8 cellular contexts compared by ENCODE assay signal in the genomic region with DNA sequence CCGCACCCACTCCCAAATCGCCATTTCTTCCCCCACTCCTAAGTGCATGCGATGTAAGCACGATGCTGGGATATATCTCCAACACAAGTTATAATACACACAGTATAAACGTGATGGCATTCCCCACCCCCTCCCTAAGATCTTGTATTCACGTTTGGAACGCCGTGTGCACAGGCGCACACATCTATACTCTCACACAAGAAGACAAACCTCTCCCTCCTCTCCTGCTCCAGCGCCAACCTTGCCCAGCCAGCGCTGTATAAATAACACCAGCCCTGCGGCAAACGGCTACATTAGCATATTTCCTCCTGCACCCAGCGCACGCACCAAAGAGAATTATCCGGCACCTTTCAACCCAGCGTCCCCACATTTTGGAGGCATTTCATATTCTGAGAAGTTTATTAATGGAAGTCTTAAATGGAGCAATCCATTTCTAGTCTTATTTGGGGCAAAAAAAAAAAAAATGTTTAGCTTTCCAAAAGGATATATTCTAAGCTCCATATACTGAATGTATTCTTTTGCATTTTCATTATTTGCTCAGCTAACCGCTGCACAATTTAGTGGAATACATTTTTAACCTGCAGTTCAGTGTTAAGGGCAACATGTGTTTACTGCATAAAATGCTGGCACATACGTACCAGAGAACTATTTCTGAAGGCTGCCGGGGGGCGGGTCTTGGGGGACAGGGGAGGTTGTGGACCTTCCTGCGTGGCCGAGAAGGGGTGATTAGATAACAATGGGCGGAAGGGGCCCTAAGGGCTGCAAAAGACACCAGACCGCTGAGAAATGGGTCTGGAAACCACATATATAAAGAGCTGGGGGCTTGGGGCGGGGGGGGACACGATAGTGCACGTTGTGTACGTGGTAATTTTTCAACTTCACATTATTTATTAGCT. TPM values are rescaled to one million over a fixed set of nuclear protein-coding genes. Genes with fewer than 3 reads are reported as not detected.
DNase-seq lines count a peak whose midpoint lies in the region; ATAC-seq, FAIRE-seq and TF ChIP-seq lines count a peak whose summit lies in the region.

No MANE protein-coding gene starts in this region.

- no peak overlapping the region for H3K27ac ChIP-seq in PC-3 (ENCODE audit: low read length)
- H3K27ac ChIP-seq in smooth muscle cell (ENCODE audit: low read depth): no peak overlapping the region

- DNase-seq in NCI-H524 (lab: John Stamatoyannopoulos, UW) (peak; percentile 23 to 60), NCI-H524 treated with DMSO at 0.1 percent for 48 hours (lab: John Stamatoyannopoulos, UW) (no peak), PC-3 (peak; percentile 69), bronchial epithelial cell (ENCODE audit: low read depth) (peak; percentile 67), kidney tubule cell (ENCODE audit: low spot score) (peak; percentile 40), smooth muscle cell (lab: John Stamatoyannopoulos, UW; ENCODE audit: unreplicated experiment) (no peak)

- no peak for TF ChIP-seq CTCF in PC-3 (conservative IDR thresholded peaks at IDR 0.05; ENCODE audit: low read depth, low read length)
- no peak for TF ChIP-seq CTCF in bronchial epithelial cell (IDR thresholded peaks at IDR 0.05; ENCODE audit: insufficient read depth, low read length, severe bottlenecking)
- TF ChIP-seq CTCF in smooth muscle cell (IDR thresholded peaks at IDR 0.05; ENCODE audit: borderline replicate concordance, insufficient read depth, poor library complexity, severe bottlenecking): no peak

- H2AFZ ChIP-seq in PC-3 (ENCODE audit: low read length) (peak overlapping the region; percentile 95), smooth muscle cell (ENCODE audit: low read depth) (no peak overlapping the region)

- H3K4me1 ChIP-seq in PC-3 (ENCODE audit: insufficient read depth, low read length): peaks cover 18% of the 10 kb centered on the region
- peaks cover 16% of the 10 kb centered on the region for H3K4me1 ChIP-seq in smooth muscle cell (ENCODE audit: low read depth)

- no TSS peak for BruUV-seq in PC-3 (replicated peaks; lab: Mats Ljungman, UMichigan)

- H4K20me1 ChIP-seq in PC-3 (ENCODE audit: low read length) (0 out of 2 replicates have a peak, but pooled peaks cover 5% of the 10 kb centered on the region), smooth muscle cell (ENCODE audit: low read depth) (no peaks in the 10 kb centered on the region)

- no peaks in the 10 kb centered on the region for H3K9me3 ChIP-seq in PC-3 (ENCODE audit: low read length)
- no peaks in the 10 kb centered on the region for H3K9me3 ChIP-seq in smooth muscle cell (replicated peaks; ENCODE audit: low read depth)

- FAIRE-seq in bronchial epithelial cell (lab: Jason Lieb, UNC): no peak

- H3K4me2 ChIP-seq in PC-3 (ENCODE audit: low read length) (peak overlapping the region; percentile 99), smooth muscle cell (peak overlapping the region; percentile 88)

- H3F3A ChIP-seq in PC-3 (ENCODE audit: low read length, unreplicated experiment): no peaks in the 10 kb centered on the region
- H3F3A ChIP-seq in smooth muscle cell (ENCODE audit: low read depth): no peaks in the 10 kb centered on the region

- WGBS in smooth muscle cell (ENCODE audit: low lambda C conversion rate): 9% methylated on average over 29 of the region's 29 CpGs

- H3K79me2 ChIP-seq in PC-3 (ENCODE audit: low read length) (peaks cover 17% of the 10 kb centered on the region), smooth muscle cell (ENCODE audit: low read depth) (no peaks in the 10 kb centered on the region)

- H3K4me3 ChIP-seq in PC-3 (ENCODE audit: low read length) (peak overlapping the region; percentile 81), bronchial epithelial cell (ENCODE audit: low read depth, low read length) (peak overlapping the region; percentile 69), smooth muscle cell (peak overlapping the region; percentile 54)

- ATAC-seq in PC-3 (peak; percentile 42), HG02642 (IDR thresholded peaks at IDR 0.05; ENCODE audit: poor library complexity, unreplicated experiment) (no peak), HG03521 (IDR thresholded peaks at IDR 0.05; ENCODE audit: unreplicated experiment) (no peak)

- H3K27me3 ChIP-seq in PC-3 (ENCODE audit: low read length) (no peaks in the 10 kb centered on the region), bronchial epithelial cell (ENCODE audit: control insufficient read depth, insufficient read depth, low read length) (no peaks in the 10 kb centered on the region), smooth muscle cell (ENCODE audit: low read depth) (peaks cover 79% of the 10 kb centered on the region)

- POLR2A ChIA-PET in PC-3 (lab: Charles Lee; ENCODE audit: unreplicated experiment): interaction anchor here (0.5 kb wide), 1 partner anchor 41 kb away, joined by 5 read pairs; no protein-coding TSS in a partner anchor

- CTCF ChIA-PET in PC-3 (lab: Charles Lee): interaction anchor here (0.6 kb wide), 1 partner anchor 89 kb away, joined by 4 read pairs; no protein-coding TSS in a partner anchor

- H3K36me3 ChIP-seq in PC-3 (ENCODE audit: low read depth, low read length) (no peaks in the 10 kb centered on the region), bronchial epithelial cell (ENCODE audit: control insufficient read depth, insufficient read depth, low read length) (no peaks in the 10 kb centered on the region), smooth muscle cell (ENCODE audit: low read depth) (no peaks in the 10 kb centered on the region)

- intact Hi-C loops in PC-3 (cut with micrococcal nuclease): loop anchor here (2.0 to 5.0 kb wide), 7 partner anchors 43 to 275 kb away; no protein-coding TSS in a partner anchor

- H3K9me2 ChIP-seq in PC-3 (replicated peaks; ENCODE audit: low read length): no peaks in the 10 kb centered on the region

- H3K9ac ChIP-seq in PC-3 (ENCODE audit: low read length) (peak overlapping the region; percentile 57), smooth muscle cell (ENCODE audit: low read depth) (no peak overlapping the region)

RNA-seq across cellular contexts. Expression of a gene that starts 1.1 kb away (rescaled TPM):
- 5.7 and 8.2 TPM in 2 replicates for total RNA-seq in PC-3 (2014; rRNA removed)
- 18.7 and 20.6 TPM in 2 replicates for total RNA-seq in bronchial epithelial cell
- total RNA-seq in smooth muscle cell: 3.6 and 3.8 TPM in 2 replicates
- 1.6 and 2.7 TPM in 2 replicates for polyA plus RNA-seq in smooth muscle cell

Comparison
In these comparisons a context has a peak if more than half of its experiments do, and no peak if none do; other contexts are left out.
1. DNase-seq: peak in NCI-H524 (2 of 2), PC-3 (single experiment), bronchial epithelial cell (single experiment) and kidney tubule cell (single experiment); none in NCI-H524 treated with DMSO at 0.1 percent for 48 hours (single experiment) and smooth muscle cell (single experiment).
2. Peak in every context shown above with its lines, with median percentiles within 50 percentile points of each other: H3K4me3 ChIP-seq.